ENCODE assay signal across 8 cellular contexts in the genomic region with DNA sequence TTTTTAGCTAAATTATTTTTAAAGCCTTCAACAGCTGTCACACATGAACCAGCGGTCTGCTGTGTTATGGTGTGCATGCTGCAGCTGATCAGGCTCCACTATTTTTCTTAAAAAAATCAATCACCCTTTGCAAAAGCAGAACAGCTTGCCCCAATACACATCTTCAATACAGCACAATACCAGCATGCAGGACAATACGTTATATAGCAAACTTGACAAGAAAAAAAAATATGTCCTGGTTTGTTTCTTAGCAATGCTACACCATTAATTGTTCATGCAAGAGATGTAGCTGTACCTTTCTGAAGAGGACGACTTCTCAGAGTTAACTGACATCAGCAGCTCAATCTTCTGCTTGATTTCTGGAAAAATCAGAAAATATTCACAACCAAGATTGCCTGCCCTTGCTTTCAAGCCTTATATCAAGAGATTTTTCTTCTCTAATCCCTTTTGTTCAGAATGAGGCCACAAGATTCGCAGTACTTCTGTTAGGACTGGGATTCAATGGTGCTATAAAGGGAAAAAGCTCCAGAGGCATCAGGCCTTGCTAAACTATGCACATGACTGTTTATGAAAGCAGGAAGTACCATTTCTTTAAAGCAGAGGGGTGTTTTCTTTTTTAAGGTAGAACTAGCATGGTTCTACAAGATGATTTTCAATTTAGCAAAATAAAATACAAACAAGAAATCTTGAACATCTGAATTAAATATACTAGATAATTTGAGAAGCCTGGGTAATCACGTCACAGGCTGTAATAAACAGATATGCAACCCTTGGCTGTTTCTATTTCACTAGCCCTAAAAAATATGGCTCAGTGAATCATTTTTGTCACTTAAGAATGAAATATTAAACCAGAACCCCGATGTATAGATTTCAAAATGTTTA.
DNase-seq lines count a peak whose midpoint lies in the region; ATAC-seq and TF ChIP-seq lines count a peak whose summit lies in the region.

No MANE protein-coding gene starts in this region.

- H3K4me2 ChIP-seq in DND-41 (ENCODE audit: insufficient read depth, low read length) (peak overlapping the region; percentile 63), mesendoderm (ENCODE audit: low read length) (no peak overlapping the region)

- no peak overlapping the region for H4K5ac ChIP-seq in mesendoderm (ENCODE audit: low read length)

- TF ChIP-seq CTCF in DND-41 (IDR thresholded peaks at IDR 0.05; ENCODE audit: borderline replicate concordance, extremely low read depth, low read length, poor library complexity, severe bottlenecking) (no peak), dorsolateral prefrontal cortex (IDR thresholded peaks at IDR 0.05 in 54 of 56, conservative IDR thresholded peaks at IDR 0.05 in 2 of 56; ENCODE audit: low read depth in 1 of 56, partially characterized antibody in 56 of 56) (peak in 9 of 56 donors; percentile 10 to 23 (median 14)), transverse colon (IDR thresholded peaks at IDR 0.05) (no peak)

- no peak overlapping the region for H3K23ac ChIP-seq in mesendoderm (ENCODE audit: low read length)

- H3K4me1 ChIP-seq in DND-41 (ENCODE audit: insufficient read depth, low read length), result peaks cover 56% of the 10 kb centered on the region
- H3K4me1 ChIP-seq in HUES6 (ENCODE audit: control insufficient read depth, insufficient read depth, low read length), result peaks cover 14% of the 10 kb centered on the region
- peaks cover 5% of the 10 kb centered on the region for H3K4me1 ChIP-seq in mesendoderm (ENCODE audit: control insufficient read depth, low read depth, low read length)
- H3K4me1 ChIP-seq in transverse colon, result peaks cover 0 to 38% (median 28%) of the 10 kb centered on the region in 4 donors

- peaks cover 11% of the 10 kb centered on the region; the same call in 1 of the 2 replicates for H4K20me1 ChIP-seq in DND-41 (ENCODE audit: insufficient read depth, low read length)

- H3K56ac ChIP-seq in mesendoderm (ENCODE audit: low read length), result no peak overlapping the region

- H3K36me3 ChIP-seq in DND-41 (ENCODE audit: insufficient read depth, low read length) (peaks cover 18% of the 10 kb centered on the region), HUES6 (ENCODE audit: control insufficient read depth, insufficient read depth, low read length) (no peaks in the 10 kb centered on the region), mesendoderm (ENCODE audit: control insufficient read depth, insufficient read depth, low read length) (no peaks in the 10 kb centered on the region), transverse colon (no peaks in the 10 kb centered on the region)

- ATAC-seq in DND-41 (ENCODE audit: insufficient read depth, low read depth) (peak; percentile 69), GM19468 (IDR thresholded peaks at IDR 0.05; ENCODE audit: extremely low read depth, unreplicated experiment) (peak; percentile 41)

- H3K9me3 ChIP-seq in DND-41 (ENCODE audit: insufficient read depth, low read length, severe bottlenecking) (no peaks in the 10 kb centered on the region), HUES6 (ENCODE audit: control insufficient read depth, insufficient read depth, low read depth, low read length) (no peaks in the 10 kb centered on the region), transverse colon (no peaks in the 10 kb centered on the region)

- no peak overlapping the region for H4K8ac ChIP-seq in mesendoderm (ENCODE audit: low read depth, low read length)

- H3K4me3 ChIP-seq in DND-41 (ENCODE audit: low read depth in 1 of 2, low read length in 2 of 2) (peak overlapping the region; percentile 60 to 70), HUES6 (ENCODE audit: low read depth, low read length) (no peak overlapping the region), dorsolateral prefrontal cortex (peak overlapping the region; percentile 46 to 86 (median 72)), mesendoderm (ENCODE audit: low read length) (no peak overlapping the region), transverse colon (peak overlapping the region; percentile 6 to 51 (median 22))

- no peaks in the 10 kb centered on the region for H3K27me3 ChIP-seq in DND-41 (ENCODE audit: insufficient read depth, low read length, poor library complexity)
- no peaks in the 10 kb centered on the region for H3K27me3 ChIP-seq in HUES6 (ENCODE audit: control insufficient read depth, insufficient read depth, low read length)
- H3K27me3 ChIP-seq in dorsolateral prefrontal cortex, result no peaks in the 10 kb centered on the region
- no peaks in the 10 kb centered on the region for H3K27me3 ChIP-seq in mesendoderm (ENCODE audit: insufficient read depth, low read length, poor library complexity)
- H3K27me3 ChIP-seq in transverse colon, result no peaks in the 10 kb centered on the region

- H3K79me1 ChIP-seq in mesendoderm (ENCODE audit: low read length), result peaks cover 11% of the 10 kb centered on the region

- peak; percentile 36 for DNase-seq in DND-41
- DNase-seq in dorsolateral prefrontal cortex, result peak in 2 of 10 donors; percentile 14 to 17
- DNase-seq in mesendoderm, result no peak
- DNase-seq in transverse colon, result no peak
- no peak for DNase-seq in effector CD4-positive, alpha-beta T cell

- no CpG with 5 or more reads among the region's 6 CpGs for WGBS in mesendoderm (ENCODE audit: extremely low coverage, insufficient coverage, low lambda C conversion rate)
- WGBS in transverse colon (ENCODE audit: low coverage in 1 of 2), 2 donors, result 0 to 1% methylated on average over 5 to 6 of the region's 6 CpGs

- intact Hi-C loops in dorsolateral prefrontal cortex (cut with DNase I) (loop anchor here (2.0 to 10.0 kb wide), 7 partner anchors 34 to 254 kb away; a partner anchor contains a TSS), transverse colon (cut with DNase I; ENCODE audit: low total_unique reads) (no loop called here)

- no peak for TF ChIP-seq EP300 in transverse colon (IDR thresholded peaks at IDR 0.05; ENCODE audit: low read depth)

- H2BK15ac ChIP-seq in mesendoderm (replicated peaks; ENCODE audit: low read depth), result no peak overlapping the region

- no peak overlapping the region for H2BK5ac ChIP-seq in mesendoderm (ENCODE audit: low read length)

- H3K9ac ChIP-seq in DND-41 (ENCODE audit: low read depth, low read length) (peak overlapping the region; percentile 56), HUES6 (ENCODE audit: low read length) (peak overlapping the region; percentile 24), mesendoderm (ENCODE audit: low read length) (no peak overlapping the region)

- in situ Hi-C loops in transverse colon (cut with MboI; ENCODE audit: low pct_ligation_motif_present in 1 of 4, low pct_unique_long_range_greater_than_20kb in 1 of 4, low sequenced_read_pairs in 3 of 4), result no loop called here

- H2AK5ac ChIP-seq in mesendoderm (ENCODE audit: low read length), result no peak overlapping the region

- H3K18ac ChIP-seq in mesendoderm (ENCODE audit: low read length), result peak overlapping the region; percentile 39

- H3K79me2 ChIP-seq in DND-41 (ENCODE audit: insufficient read depth, low read length) (peaks cover 98% of the 10 kb centered on the region), mesendoderm (ENCODE audit: control insufficient read depth, insufficient read depth, low read length) (peaks cover 5% of the 10 kb centered on the region)

- no peak overlapping the region for H2BK120ac ChIP-seq in mesendoderm (ENCODE audit: low read depth, low read length)

- H3K4ac ChIP-seq in mesendoderm (ENCODE audit: low read depth, low read length), result no peak overlapping the region

- no peak overlapping the region for H2AFZ ChIP-seq in DND-41 (ENCODE audit: low read depth, low read length)

- TF ChIP-seq POLR2A in Raji (IDR thresholded peaks at IDR 0.05; ENCODE audit: insufficient read depth, low read depth, low read length) (0 out of 2 replicates have a peak, but pooled peaks have one; percentile 36), transverse colon (IDR thresholded peaks at IDR 0.05) (no peak)

- H3K27ac ChIP-seq in DND-41 (ENCODE audit: low read length) (peak overlapping the region; percentile 71), HUES6 (ENCODE audit: low read depth, low read length) (0 out of 2 replicates have a peak overlapping the region, but pooled peaks have one; percentile 6), dorsolateral prefrontal cortex (peak overlapping the region; percentile 43 to 95 (median 88)), mesendoderm (ENCODE audit: low read depth, low read length) (no peak overlapping the region), transverse colon (peak overlapping the region; percentile 77 to 84 (median 81))

Comparison
In these comparisons a context has a peak if more than half of its experiments do, and no peak if none do; other contexts are left out.
1. H3K4me3 ChIP-seq: peak in DND-41 (2 of 2), dorsolateral prefrontal cortex (59 of 59) and transverse colon (4 of 4); none in HUES6 (single experiment) and mesendoderm (single experiment).